21 cellular contexts compared by ENCODE assay signal in genomic region chr5:59164041-59164830, GRCh38.
A peak's percentile ranks its signal among the peaks of the same experiment; 100 is the strongest.
DNase-seq lines count a peak whose midpoint lies in the region; ATAC-seq, FAIRE-seq and TF ChIP-seq lines count a peak whose summit lies in the region.
"Had no signal": no experiment of that assay in that cellular context is flagged by ENCODE, and none has a peak within 500 bp of the region (broad histone marks: within the 10 kb centered on the region; RNA-seq: fewer than 3 reads in every experiment).

No MANE protein-coding gene starts in this region.

- in situ Hi-C loops in astrocyte of the spinal cord (cut with HindIII; ENCODE audit: low sequenced_read_pairs): no loop called here

- DNase-seq in A549 (ENCODE audit: low read depth in 1 of 2, low spot score in 1 of 2) (no peak), EL (peak; percentile 18), astrocyte of the spinal cord (ENCODE audit: low read depth, low spot score) (peak; percentile 63), fibroblast of peridontal ligament (ENCODE audit: extremely low read depth) (peak; percentile 83), NCI-H748 treated with DMSO at 0.1 percent for 48 hours (lab: John Stamatoyannopoulos, UW) (no peak), HTR-8/SVneo (ENCODE audit: insufficient read length, low spot score) (no peak), GM12891 (ENCODE audit: insufficient read length, low spot score) (no peak)
- DNase-seq: ACHN; activated CD4-positive, alpha-beta T cell treated with anti-CD3 and anti-CD28 coated beads for 48 hours; activated naive CD4-positive, alpha-beta T cell treated with anti-CD3 and anti-CD28 coated beads for 36 hours; aorta; colonic mucosa; GOT3; Kasumi-1; left lung; mucosa of descending colon; NCI-H1048; NCI-H2029 treated with DMSO at 0.1 percent for 48 hours; stimulated activated CD4-positive, alpha-beta T cell treated with anti-CD3 and anti-CD28 coated beads, Interleukin-4, amount 100 ng/mL, for 24 hours had no signal

- no peak for TF ChIP-seq EP300 in A549 (IDR thresholded peaks at IDR 0.05)

- POLR2A ChIA-PET in A549 (lab: Yijun Ruan, JAX): no interaction called here

- peak overlapping the region; percentile 45 to 77 for H3K27ac ChIP-seq in A549
- H3K27ac ChIP-seq: colonic mucosa had no signal

- peak overlapping the region; percentile 47 for H3K4me2 ChIP-seq in A549

- H3K9me3 ChIP-seq in A549: no peaks in the 10 kb centered on the region
- H3K9me3 ChIP-seq: colonic mucosa, left lung, mucosa of descending colon had no signal

- H3K4me1 ChIP-seq in A549: peaks cover 84% of the 10 kb centered on the region
- H3K4me1 ChIP-seq: colonic mucosa, left lung had no signal

- ATAC-seq in A549: peak in 1 of 2 experiments; percentile 20; a peak in 1 of 6 replicates
- ATAC-seq in HG03521 (IDR thresholded peaks at IDR 0.05; ENCODE audit: unreplicated experiment): no peak
- ATAC-seq: left lung, mucosa of descending colon had no signal

- CTCF ChIA-PET in A549 (lab: Yijun Ruan, JAX): interaction anchor here (0.7 to 2.6 kb wide), 4 partner anchors 10 to 278 kb away, joined by 3 to 14 read pairs (median 4); no protein-coding TSS in a partner anchor

- no peak for TF ChIP-seq POLR2A in A549 (IDR thresholded peaks at IDR 0.05; ENCODE audit: low read length)
- no peak for TF ChIP-seq POLR2A in GM12891 (IDR thresholded peaks at IDR 0.05; ENCODE audit: low read depth, low read length)

- H3K4me3 ChIP-seq in A549: no peak overlapping the region
- H3K4me3 ChIP-seq in astrocyte of the spinal cord (ENCODE audit: low read depth, low read length): no peak overlapping the region
- H3K4me3 ChIP-seq: colonic mucosa, left lung, mucosa of descending colon had no signal

- peak; percentile 81 for FAIRE-seq in A549 (lab: Jason Lieb, UNC)
- no peak for FAIRE-seq in HTR-8/SVneo (lab: Jason Lieb, UNC)
- FAIRE-seq in GM12891 (lab: Jason Lieb, UNC): no peak
- FAIRE-seq: GM19239 had no signal

- WGBS in A549 (ENCODE audit: missing lambda C conversion rate): 53% methylated on average over 7 of the region's 7 CpGs

- TF ChIP-seq RAD21 in A549 (conservative IDR thresholded peaks at IDR 0.05 in 1 of 2, IDR thresholded peaks at IDR 0.05 in 1 of 2): no peak

- TF ChIP-seq CTCF in A549 (IDR thresholded peaks at IDR 0.05): no peak
- no peak for TF ChIP-seq CTCF in astrocyte of the spinal cord (IDR thresholded peaks at IDR 0.05; ENCODE audit: low read depth, low read length)

TF ChIP-seq in A549, 52 proteins besides CTCF, POLR2A, EP300 and RAD21:
- TF ChIP-seq MYC (IDR thresholded peaks at IDR 0.05; ENCODE audit: borderline replicate concordance, low read length): no peak
- no peak for TF ChIP-seq JUN (IDR thresholded peaks at IDR 0.05)
- TF ChIP-seq MAX (IDR thresholded peaks at IDR 0.05): no peak
- no peak for TF ChIP-seq TFCP2L1 (CRISPR knock-in tag; IDR thresholded peaks at IDR 0.05)
- TF ChIP-seq HES2 (IDR thresholded peaks at IDR 0.05): no peak
- no peak for TF ChIP-seq ZSCAN20 (CRISPR knock-in tag; IDR thresholded peaks at IDR 0.05)
- no peak for TF ChIP-seq JUNB (IDR thresholded peaks at IDR 0.05)

TF ChIP-seq in GM12891, 5 proteins besides CTCF, POLR2A, EP300 and RAD21:
- TF ChIP-seq PAX5 (IDR thresholded peaks at IDR 0.05; ENCODE audit: insufficient read depth, low read length, severe bottlenecking) (no peak), POLR2AphosphoS5 (IDR thresholded peaks at IDR 0.05; ENCODE audit: low read depth, low read length) (no peak), TAF1 (IDR thresholded peaks at IDR 0.05; ENCODE audit: low read depth, low read length) (no peak), POU2F2 (IDR thresholded peaks at IDR 0.05; ENCODE audit: low read depth, low read length) (no peak), SPI1 (IDR thresholded peaks at IDR 0.05; ENCODE audit: low read depth, low read length) (no peak)

Comparison
In these comparisons a context has a peak if more than half of its experiments do, and no peak if none do; other contexts are left out.
1. DNase-seq: peak in EL (single experiment), astrocyte of the spinal cord (single experiment) and fibroblast of peridontal ligament (single experiment); none in A549 (0 of 2), NCI-H748 treated with DMSO at 0.1 percent for 48 hours (single experiment), HTR-8/SVneo (single experiment) and GM12891 (single experiment).